ENCODE assay signal across 16 cellular contexts in the genomic region with DNA sequence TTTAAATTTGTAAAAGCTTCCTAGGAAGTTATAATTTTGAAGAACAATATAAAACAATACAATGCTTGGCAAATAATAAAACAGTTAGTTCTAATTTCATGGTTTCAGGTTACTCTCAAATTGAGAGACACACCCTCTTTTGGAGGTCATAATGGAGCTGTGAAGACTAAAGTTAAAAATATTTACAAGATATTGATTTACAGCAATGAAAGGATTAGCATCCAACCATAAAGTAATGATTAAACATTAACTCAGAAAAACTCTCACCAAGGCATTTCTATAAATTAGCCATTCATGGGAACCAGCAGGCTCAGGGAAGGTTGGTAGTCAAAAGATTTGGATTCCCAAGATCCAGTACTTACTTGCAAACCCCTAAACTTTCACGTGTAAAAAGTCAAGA. TPM values are rescaled to one million over a fixed set of nuclear protein-coding genes. Genes with fewer than 3 reads are reported as not detected.
DNase-seq lines count a peak whose midpoint lies in the region; ATAC-seq, FAIRE-seq and TF ChIP-seq lines count a peak whose summit lies in the region.
"Had no signal": no experiment of that assay in that cellular context is flagged by ENCODE, and none has a peak within 500 bp of the region (broad histone marks: within the 10 kb centered on the region; RNA-seq: fewer than 3 reads in every experiment).

No MANE protein-coding gene starts in this region.

- H3K4me3 ChIP-seq in HepG2 (replicated peaks in 1 of 3; ENCODE audit: insufficient read depth in 1 of 3, low read depth in 2 of 3, low read length in 3 of 3) = no peak overlapping the region
- H3K4me3 ChIP-seq in right lobe of liver = no peak overlapping the region
- H3K4me3 ChIP-seq in hepatocyte = no peak overlapping the region
- no peak overlapping the region for H3K4me3 ChIP-seq in MM.1S (ENCODE audit: low read length)

- H3K36me3 ChIP-seq in HepG2 (replicated peaks in 1 of 2; ENCODE audit: control insufficient read depth in 1 of 2, insufficient read depth in 2 of 2, low read length in 2 of 2) = peaks cover 0 to 15% of the 10 kb centered on the region in 2 experiments; a peak in 2 of 5 replicates
- no peaks in the 10 kb centered on the region for H3K36me3 ChIP-seq in right lobe of liver
- no peaks in the 10 kb centered on the region for H3K36me3 ChIP-seq in hepatocyte (replicated peaks; ENCODE audit: insufficient read depth, low read depth)
- no peaks in the 10 kb centered on the region for H3K36me3 ChIP-seq in MM.1S (replicated peaks; ENCODE audit: insufficient read depth, low read length)

- H3K4me2 ChIP-seq in HepG2 (ENCODE audit: low read depth, low read length) (no peak overlapping the region), hepatocyte (peak overlapping the region; percentile 91), MM.1S (ENCODE audit: low read depth, low read length) (no peak overlapping the region)
- H3K4me2 ChIP-seq: SK-N-SH had no signal

- 75% methylated on average over 1 of the region's 1 CpG for WGBS in HepG2 (ENCODE audit: low lambda C conversion rate)
- 50% methylated on average over 1 of the region's 1 CpG for WGBS in right lobe of liver (ENCODE audit: insufficient coverage, low coverage, low lambda C conversion rate, missing lambda C conversion rate)
- WGBS in hepatocyte (ENCODE audit: low lambda C conversion rate, missing lambda C conversion rate) = 87% methylated on average over 1 of the region's 1 CpG

- DNase-seq in HepG2 (ENCODE audit: low spot score) = no peak
- no peak for DNase-seq in right lobe of liver
- peak; percentile 34 for DNase-seq in NCI-H748 treated with DMSO at 0.1 percent for 48 hours (lab: John Stamatoyannopoulos, UW)
- no peak for DNase-seq in hepatocyte (ENCODE audit: low spot score)
- DNase-seq in MM.1S = no peak
- DNase-seq in hippocampal formation (lab: John Stamatoyannopoulos, UW) = no peak
- DNase-seq: NCI-H146; NCI-H2081 treated with DMSO at 0.1 percent for 48 hours; NCI-H2227 treated with DMSO at 0.1 percent for 48 hours; NCI-H524 treated with DMSO at 0.1 percent for 48 hours; NK-92 treated with Interleukin-12 subunit alpha and Interleukin-12 subunit beta, amount 100 ng/mL, for 24 hours; OCI-M1; SK-N-SH had no signal

- no peaks in the 10 kb centered on the region for H4K20me1 ChIP-seq in HepG2 (ENCODE audit: insufficient read depth, low read length)
- no peaks in the 10 kb centered on the region for H4K20me1 ChIP-seq in hepatocyte (ENCODE audit: insufficient read depth, poor library complexity, severe bottlenecking)
- no peaks in the 10 kb centered on the region for H4K20me1 ChIP-seq in MM.1S (ENCODE audit: insufficient read depth, low read length)

- no peak for TF ChIP-seq RAD21 in HepG2 (CRISPR knock-in tag; IDR thresholded peaks at IDR 0.05)

- no peak for TF ChIP-seq CTCF in HepG2 (CRISPR knock-in tag; IDR thresholded peaks at IDR 0.05)
- TF ChIP-seq CTCF in right lobe of liver (IDR thresholded peaks at IDR 0.05) = no peak
- no peak for TF ChIP-seq CTCF in hepatocyte (IDR thresholded peaks at IDR 0.05; ENCODE audit: poor library complexity)
- no peak for TF ChIP-seq CTCF in MM.1S (IDR thresholded peaks at IDR 0.05; ENCODE audit: low read length)

- FAIRE-seq in HepG2 (lab: Jason Lieb, UNC) = no peak
- FAIRE-seq: A204.1 had no signal

- no peaks in the 10 kb centered on the region for H3K9me2 ChIP-seq in hepatocyte (replicated peaks; ENCODE audit: insufficient read depth)
- H3K9me2 ChIP-seq in MM.1S (replicated peaks; ENCODE audit: insufficient read depth, low read length) = no peaks in the 10 kb centered on the region
- H3K9me2 ChIP-seq: SK-N-SH had no signal

- intact Hi-C loops in HepG2 (cut with micrococcal nuclease; ENCODE audit: unreplicated experiment) (no loop called here), right lobe of liver (cut with DNase I) (no loop called here)

- H3F3A ChIP-seq in MM.1S (ENCODE audit: insufficient read depth, low read length) = no peaks in the 10 kb centered on the region

- TF ChIP-seq POLR2A in HepG2 (IDR thresholded peaks at IDR 0.05; ENCODE audit: insufficient read depth in 1 of 2, low read depth in 2 of 2, low read length in 2 of 2) = no peak
- no peak for TF ChIP-seq POLR2A in right lobe of liver (IDR thresholded peaks at IDR 0.05)

- TF ChIP-seq EP300 in HepG2 (IDR thresholded peaks at IDR 0.05; ENCODE audit: low read depth in 2 of 2, low read length in 2 of 2) (no peak), HepG2 (CRISPR knock-in tag; IDR thresholded peaks at IDR 0.05; ENCODE audit: borderline replicate concordance) (no peak)

- POLR2A ChIA-PET in HepG2 (lab: Yijun Ruan, JAX) = no interaction called here

- ATAC-seq in HepG2 = no peak
- no peak for ATAC-seq in right lobe of liver
- no peak for ATAC-seq in HG03521 (IDR thresholded peaks at IDR 0.05; ENCODE audit: unreplicated experiment)
- ATAC-seq in HG02870 (IDR thresholded peaks at IDR 0.05; ENCODE audit: unreplicated experiment) = no peak

- CTCF ChIA-PET in HepG2 (lab: Yijun Ruan, JAX; ENCODE audit: low intra/inter-chr PET ratio, low total read pairs) = no interaction called here

- H3K9me3 ChIP-seq in HepG2 (ENCODE audit: low read length) (no peaks in the 10 kb centered on the region), right lobe of liver (no peaks in the 10 kb centered on the region), hepatocyte (ENCODE audit: low read depth) (no peaks in the 10 kb centered on the region), MM.1S (replicated peaks; ENCODE audit: insufficient read depth, low read length) (no peaks in the 10 kb centered on the region)
- H3K9me3 ChIP-seq: SK-N-SH had no signal

- H3K4me1 ChIP-seq in HepG2 (ENCODE audit: insufficient read depth, low read length) (peaks cover 78% of the 10 kb centered on the region), right lobe of liver (peaks cover 0 to 14% (median 0%) of the 10 kb centered on the region in 4 donors), hepatocyte (ENCODE audit: insufficient read depth) (peaks cover 59% of the 10 kb centered on the region), MM.1S (ENCODE audit: low read length) (peaks cover 7% of the 10 kb centered on the region; the same call in 1 of the 2 replicates)

- H3K27me3 ChIP-seq in HepG2 (ENCODE audit: control insufficient read depth in 1 of 2, insufficient read depth in 2 of 2, low read length in 2 of 2) = no peaks in the 10 kb centered on the region
- no peaks in the 10 kb centered on the region for H3K27me3 ChIP-seq in right lobe of liver
- H3K27me3 ChIP-seq in hepatocyte = no peaks in the 10 kb centered on the region
- H3K27me3 ChIP-seq in MM.1S (replicated peaks; ENCODE audit: insufficient read depth, low read length) = no peaks in the 10 kb centered on the region

- H2AFZ ChIP-seq in HepG2 (ENCODE audit: low read length) (no peak overlapping the region), hepatocyte (no peak overlapping the region), MM.1S (ENCODE audit: low read length) (no peak overlapping the region)

- BruUV-seq in HepG2 (replicated peaks; lab: Mats Ljungman, UMichigan) = no TSS peak

- in situ Hi-C loops in HepG2 (cut with HindIII; ENCODE audit: extremely low pct_ligation_motif_present, low pct_unique_long_range_greater_than_20kb) = no loop called here

- H3K9ac ChIP-seq in HepG2 (ENCODE audit: insufficient read depth, low read depth, low read length) (no peak overlapping the region), MM.1S (ENCODE audit: low read length) (no peak overlapping the region)
- H3K9ac ChIP-seq: SK-N-SH had no signal

- H3K79me2 ChIP-seq in HepG2 (ENCODE audit: insufficient read depth, low read length) (peaks cover 5% of the 10 kb centered on the region), hepatocyte (peaks cover 72% of the 10 kb centered on the region), MM.1S (ENCODE audit: low read length) (no peaks in the 10 kb centered on the region)

- H3K27ac ChIP-seq in HepG2 (ENCODE audit: extremely low read length, insufficient read depth, low read length) = no peak overlapping the region
- no peak overlapping the region for H3K27ac ChIP-seq in right lobe of liver
- peak overlapping the region; percentile 85 for H3K27ac ChIP-seq in hepatocyte
- no peak overlapping the region for H3K27ac ChIP-seq in MM.1S (ENCODE audit: low read length)

TF ChIP-seq in HepG2, 621 proteins besides CTCF, POLR2A, EP300 and RAD21:
- TF ChIP-seq PTBP1 (IDR thresholded peaks at IDR 0.05; ENCODE audit: low read depth, low read length, poor library complexity, severe bottlenecking) (no peak), RBFOX2 (IDR thresholded peaks at IDR 0.05; ENCODE audit: low read depth, low read length) (0 out of 2 replicates have a peak, but pooled peaks have one; percentile 4)

RNA-seq across cellular contexts. Expression of a gene that starts 6.4 kb away (rescaled TPM):
- total RNA-seq in HepG2 (2016; rRNA removed; fragmentation: Illumina TruSeq; extraction: Trizol) (57.2 and 109 TPM in 2 replicates), right lobe of liver (10 to 100 TPM; 17.8 to 39.8 (median 26.3) TPM), hepatocyte (218 and 256 TPM in 2 replicates)
- 9.0 and 9.9 TPM in 2 replicates for total RNA-seq in HepG2 (2016; cell fraction: cytosol; rRNA removed; fragmentation: Illumina TruSeq; extraction: Trizol; ENCODE audit: low read depth)
- total RNA-seq in HepG2 (2016; cell fraction: insoluble cytoplasmic fraction; rRNA removed; fragmentation: Illumina TruSeq; extraction: Trizol) = 54.8 and 107 TPM in 2 replicates
- total RNA-seq in HepG2 (2016; cell fraction: membrane; rRNA removed; fragmentation: Illumina TruSeq; extraction: Trizol) = 22.6 and 24.7 TPM in 2 replicates
- 123 and 147 TPM in 2 replicates for total RNA-seq in HepG2 (2016; cell fraction: nucleus; rRNA removed; fragmentation: Illumina TruSeq; extraction: Trizol)
- polyA plus RNA-seq in HepG2 (2011; rRNA removed) (37.7 and 39.4 TPM in 2 replicates), hepatocyte (147 and 149 TPM in 2 replicates)
- 32.1 and 39.3 TPM in 2 replicates for polyA plus RNA-seq in HepG2 (2011; cell fraction: cytosol; rRNA removed)
- polyA plus RNA-seq in HepG2 (2011; cell fraction: nucleus; rRNA removed) = 35.3 and 41.8 TPM in 2 replicates
- polyA plus RNA-seq in HepG2 (2012) = 85.0 and 97.7 TPM in 2 replicates
- 7.7 and 8.0 TPM in 2 replicates for polyA plus RNA-seq in HepG2 (2016; cell fraction: cytosol; fragmentation: Illumina TruSeq; extraction: Trizol; ENCODE audit: low read depth)
- polyA plus RNA-seq in HepG2 (2016; cell fraction: insoluble cytoplasmic fraction; fragmentation: Illumina TruSeq; extraction: Trizol; ENCODE audit: low read depth) = 38.7 and 39.5 TPM in 2 replicates
- polyA plus RNA-seq in HepG2 (2016; cell fraction: membrane; fragmentation: Illumina TruSeq; extraction: Trizol; ENCODE audit: low read depth) = 14.9 and 16.9 TPM in 2 replicates
- 95.1 and 96.2 TPM in 2 replicates for polyA plus RNA-seq in HepG2 (2016; cell fraction: nucleus; fragmentation: Illumina TruSeq; extraction: Trizol; ENCODE audit: insufficient read depth, low read depth)
- 175 TPM in 1 of 2 replicates, not detected in the other for polyA minus RNA-seq in HepG2 (2011; rRNA and poly(A)+ RNA removed; ENCODE audit: low replicate concordance)
- polyA minus RNA-seq in HepG2 (2011; cell fraction: cytosol; rRNA and poly(A)+ RNA removed) = 57.2 and 81.0 TPM in 2 replicates
- polyA minus RNA-seq in HepG2 (2011; cell fraction: nucleus; rRNA and poly(A)+ RNA removed) = 147 and 149 TPM in 2 replicates
